In genomic region chr22:22759889-22760546, GRCh38 we compare ENCODE assay signal across 1 cellular context.
TF ChIP-seq lines count a peak whose summit lies in the region.

No MANE protein-coding gene starts in this region.

TF ChIP-seq in K562, 482 proteins besides CTCF, POLR2A, EP300 and RAD21 (continued from another document and continues in another):
- TF ChIP-seq SMARCE1 (IDR thresholded peaks at IDR 0.05): no peak
- TF ChIP-seq RBM22 (IDR thresholded peaks at IDR 0.05; ENCODE audit: low read depth, low read length, poor library complexity, severe bottlenecking): no peak
- TF ChIP-seq ZFP1 (CRISPR knock-in tag; IDR thresholded peaks at IDR 0.05): peak; percentile 56
- TF ChIP-seq, protein P1, sequence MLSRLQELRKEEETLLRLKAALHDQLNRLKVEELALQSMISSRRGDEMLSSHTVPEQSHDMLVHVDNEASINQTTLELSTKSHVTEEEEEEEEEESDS (CRISPR knock-in tag; IDR thresholded peaks at IDR 0.05): no peak
- TF ChIP-seq ZNF3 (CRISPR knock-in tag; IDR thresholded peaks at IDR 0.05): 0 out of 2 replicates have a peak, but pooled peaks have one; percentile 15
- no peak for TF ChIP-seq ZNF24 (IDR thresholded peaks at IDR 0.05)
- no peak for TF ChIP-seq RBBP5 (IDR thresholded peaks at IDR 0.05; ENCODE audit: borderline replicate concordance, insufficient read depth, low read length, poor library complexity, severe bottlenecking)
- peak; percentile 28 for TF ChIP-seq USF2 (CRISPR knock-in tag; IDR thresholded peaks at IDR 0.05)
- 0 out of 2 replicates have a peak, but pooled peaks have one; percentile 41 for TF ChIP-seq ELK3 (CRISPR knock-in tag; IDR thresholded peaks at IDR 0.05)
- TF ChIP-seq ETV6 (IDR thresholded peaks at IDR 0.05; ENCODE audit: borderline replicate concordance in 1 of 2, low read depth in 2 of 2, low read length in 1 of 2): no peak
- no peak for TF ChIP-seq ETV6 (CRISPR knock-in tag; IDR thresholded peaks at IDR 0.05; ENCODE audit: borderline replicate concordance)
- no peak for TF ChIP-seq NRF1 (conservative IDR thresholded peaks at IDR 0.05 in 1 of 2, IDR thresholded peaks at IDR 0.05 in 1 of 2)
- no peak for TF ChIP-seq HLTF (IDR thresholded peaks at IDR 0.05)
- no peak for TF ChIP-seq ZNF140 (CRISPR knock-in tag; IDR thresholded peaks at IDR 0.05)
- TF ChIP-seq, protein P2, sequence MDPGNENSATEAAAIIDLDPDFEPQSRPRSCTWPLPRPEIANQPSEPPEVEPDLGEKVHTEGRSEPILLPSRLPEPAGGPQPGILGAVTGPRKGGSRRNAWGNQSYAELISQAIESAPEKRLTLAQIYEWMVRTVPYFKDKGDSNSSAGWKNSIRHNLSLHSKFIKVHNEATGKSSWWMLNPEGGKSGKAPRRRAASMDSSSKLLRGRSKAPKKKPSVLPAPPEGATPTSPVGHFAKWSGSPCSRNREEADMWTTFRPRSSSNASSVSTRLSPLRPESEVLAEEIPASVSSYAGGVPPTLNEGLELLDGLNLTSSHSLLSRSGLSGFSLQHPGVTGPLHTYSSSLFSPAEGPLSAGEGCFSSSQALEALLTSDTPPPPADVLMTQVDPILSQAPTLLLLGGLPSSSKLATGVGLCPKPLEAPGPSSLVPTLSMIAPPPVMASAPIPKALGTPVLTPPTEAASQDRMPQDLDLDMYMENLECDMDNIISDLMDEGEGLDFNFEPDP (CRISPR knock-in tag; IDR thresholded peaks at IDR 0.05): no peak
- TF ChIP-seq, protein P3, sequence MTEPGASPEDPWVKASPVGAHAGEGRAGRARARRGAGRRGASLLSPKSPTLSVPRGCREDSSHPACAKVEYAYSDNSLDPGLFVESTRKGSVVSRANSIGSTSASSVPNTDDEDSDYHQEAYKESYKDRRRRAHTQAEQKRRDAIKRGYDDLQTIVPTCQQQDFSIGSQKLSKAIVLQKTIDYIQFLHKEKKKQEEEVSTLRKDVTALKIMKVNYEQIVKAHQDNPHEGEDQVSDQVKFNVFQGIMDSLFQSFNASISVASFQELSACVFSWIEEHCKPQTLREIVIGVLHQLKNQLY (CRISPR knock-in tag; conservative IDR thresholded peaks at IDR 0.05): 0 out of 4 replicates have a peak, but pooled peaks of 1 of the 2 experiments have one; percentile 23
- TF ChIP-seq ATF6 (CRISPR knock-in tag; IDR thresholded peaks at IDR 0.05): no peak
- TF ChIP-seq ZNF431 (CRISPR knock-in tag; IDR thresholded peaks at IDR 0.05): no peak
- no peak for TF ChIP-seq GMEB1 (CRISPR knock-in tag; IDR thresholded peaks at IDR 0.05)
- 0 out of 2 replicates have a peak, but pooled peaks have one; percentile 63 for TF ChIP-seq ZNF75A (CRISPR knock-in tag; IDR thresholded peaks at IDR 0.05)
- 0 out of 2 replicates have a peak, but pooled peaks have one; percentile 27 for TF ChIP-seq BCL6 (CRISPR knock-in tag; IDR thresholded peaks at IDR 0.05)
- TF ChIP-seq HDGF (IDR thresholded peaks at IDR 0.05): no peak
- TF ChIP-seq PKNOX1 (IDR thresholded peaks at IDR 0.05): no peak
- no peak for TF ChIP-seq SUPT5H (IDR thresholded peaks at IDR 0.05)
- TF ChIP-seq NCOR1 (IDR thresholded peaks at IDR 0.05): no peak
- TF ChIP-seq ZBTB8A (IDR thresholded peaks at IDR 0.05; ENCODE audit: partially characterized antibody): no peak
- TF ChIP-seq TRIM24 (IDR thresholded peaks at IDR 0.05): no peak
- TF ChIP-seq ZC3H4 (CRISPR knock-in tag; IDR thresholded peaks at IDR 0.05; ENCODE audit: borderline replicate concordance): no peak
- TF ChIP-seq KLF16 (IDR thresholded peaks at IDR 0.05): no peak
- TF ChIP-seq POLR2AphosphoS2 (IDR thresholded peaks at IDR 0.05; ENCODE audit: low read length): no peak
- no peak for TF ChIP-seq ARID1B (IDR thresholded peaks at IDR 0.05)
- TF ChIP-seq ZNF277 (CRISPR knock-in tag; IDR thresholded peaks at IDR 0.05; ENCODE audit: borderline replicate concordance): 0 out of 2 replicates have a peak, but pooled peaks have one; percentile 31
- peak; percentile 3; the same call in 1 of the 2 replicates for TF ChIP-seq JUNB (CRISPR knock-in tag; conservative IDR thresholded peaks at IDR 0.05)
- TF ChIP-seq ZNF354B (CRISPR knock-in tag; IDR thresholded peaks at IDR 0.05): peak; percentile 59; the same call in 1 of the 2 replicates
- TF ChIP-seq ZNF311 (CRISPR knock-in tag; IDR thresholded peaks at IDR 0.05): no peak
- TF ChIP-seq ZNF764 (CRISPR knock-in tag; IDR thresholded peaks at IDR 0.05; ENCODE audit: low read depth): 0 out of 2 replicates have a peak, but pooled peaks have one; percentile 4
- TF ChIP-seq, protein P4, sequence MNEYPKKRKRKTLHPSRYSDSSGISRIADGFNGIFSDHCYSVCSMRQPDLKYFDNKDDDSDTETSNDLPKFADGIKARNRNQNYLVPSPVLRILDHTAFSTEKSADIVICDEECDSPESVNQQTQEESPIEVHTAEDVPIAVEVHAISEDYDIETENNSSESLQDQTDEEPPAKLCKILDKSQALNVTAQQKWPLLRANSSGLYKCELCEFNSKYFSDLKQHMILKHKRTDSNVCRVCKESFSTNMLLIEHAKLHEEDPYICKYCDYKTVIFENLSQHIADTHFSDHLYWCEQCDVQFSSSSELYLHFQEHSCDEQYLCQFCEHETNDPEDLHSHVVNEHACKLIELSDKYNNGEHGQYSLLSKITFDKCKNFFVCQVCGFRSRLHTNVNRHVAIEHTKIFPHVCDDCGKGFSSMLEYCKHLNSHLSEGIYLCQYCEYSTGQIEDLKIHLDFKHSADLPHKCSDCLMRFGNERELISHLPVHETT (CRISPR knock-in tag; conservative IDR thresholded peaks at IDR 0.05 in 1 of 2, IDR thresholded peaks at IDR 0.05 in 1 of 2): 0 out of 4 replicates have a peak, but pooled peaks of 1 of the 2 experiments have one; percentile 48
- TF ChIP-seq MEIS2 (IDR thresholded peaks at IDR 0.05; ENCODE audit: partially characterized antibody): no peak
- 0 out of 2 replicates have a peak, but pooled peaks have one; percentile 73 for TF ChIP-seq ZNF408 (CRISPR knock-in tag; IDR thresholded peaks at IDR 0.05; ENCODE audit: low read depth)
- TF ChIP-seq HMG20A (CRISPR knock-in tag; conservative IDR thresholded peaks at IDR 0.05): 0 out of 2 replicates have a peak, but pooled peaks have one; percentile 63
- TF ChIP-seq TCFL5 (CRISPR knock-in tag; conservative IDR thresholded peaks at IDR 0.05): no peak
- no peak for TF ChIP-seq MYBL2 (IDR thresholded peaks at IDR 0.05; ENCODE audit: low read depth)
- TF ChIP-seq MYBL2 (CRISPR knock-in tag; IDR thresholded peaks at IDR 0.05; ENCODE audit: borderline replicate concordance): no peak
- 0 out of 6 replicates have a peak, but pooled peaks of 1 of the 3 experiments have one; percentile 40 for TF ChIP-seq ZBTB11 (CRISPR knock-in tag; IDR thresholded peaks at IDR 0.05)
- no peak for TF ChIP-seq TEAD4 (IDR thresholded peaks at IDR 0.05; ENCODE audit: low read length)
- 0 out of 2 replicates have a peak, but pooled peaks have one; percentile 60 for TF ChIP-seq TEAD4 (CRISPR knock-in tag; IDR thresholded peaks at IDR 0.05; ENCODE audit: borderline replicate concordance)
- TF ChIP-seq TEAD1 (CRISPR knock-in tag; IDR thresholded peaks at IDR 0.05): 0 out of 4 replicates have a peak, but pooled peaks of 1 of the 2 experiments have one; percentile 23
- TF ChIP-seq TOE1 (IDR thresholded peaks at IDR 0.05; ENCODE audit: borderline replicate concordance): no peak
- TF ChIP-seq TOE1 (CRISPR knock-in tag; IDR thresholded peaks at IDR 0.05; ENCODE audit: borderline replicate concordance, low read depth): no peak
- 0 out of 2 replicates have a peak, but pooled peaks have one; percentile 29 for TF ChIP-seq ZNF445 (CRISPR knock-in tag; IDR thresholded peaks at IDR 0.05; ENCODE audit: low read depth)
- 0 out of 2 replicates have a peak, but pooled peaks have one; percentile 34 for TF ChIP-seq HEY1 (CRISPR knock-in tag; IDR thresholded peaks at IDR 0.05; ENCODE audit: borderline replicate concordance)
- TF ChIP-seq, protein P5, sequence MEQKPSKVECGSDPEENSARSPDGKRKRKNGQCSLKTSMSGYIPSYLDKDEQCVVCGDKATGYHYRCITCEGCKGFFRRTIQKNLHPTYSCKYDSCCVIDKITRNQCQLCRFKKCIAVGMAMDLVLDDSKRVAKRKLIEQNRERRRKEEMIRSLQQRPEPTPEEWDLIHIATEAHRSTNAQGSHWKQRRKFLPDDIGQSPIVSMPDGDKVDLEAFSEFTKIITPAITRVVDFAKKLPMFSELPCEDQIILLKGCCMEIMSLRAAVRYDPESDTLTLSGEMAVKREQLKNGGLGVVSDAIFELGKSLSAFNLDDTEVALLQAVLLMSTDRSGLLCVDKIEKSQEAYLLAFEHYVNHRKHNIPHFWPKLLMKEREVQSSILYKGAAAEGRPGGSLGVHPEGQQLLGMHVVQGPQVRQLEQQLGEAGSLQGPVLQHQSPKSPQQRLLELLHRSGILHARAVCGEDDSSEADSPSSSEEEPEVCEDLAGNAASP (IDR thresholded peaks at IDR 0.05): no peak
